Comparison of ENCODE assay signal across 18 cellular contexts in the genomic region with DNA sequence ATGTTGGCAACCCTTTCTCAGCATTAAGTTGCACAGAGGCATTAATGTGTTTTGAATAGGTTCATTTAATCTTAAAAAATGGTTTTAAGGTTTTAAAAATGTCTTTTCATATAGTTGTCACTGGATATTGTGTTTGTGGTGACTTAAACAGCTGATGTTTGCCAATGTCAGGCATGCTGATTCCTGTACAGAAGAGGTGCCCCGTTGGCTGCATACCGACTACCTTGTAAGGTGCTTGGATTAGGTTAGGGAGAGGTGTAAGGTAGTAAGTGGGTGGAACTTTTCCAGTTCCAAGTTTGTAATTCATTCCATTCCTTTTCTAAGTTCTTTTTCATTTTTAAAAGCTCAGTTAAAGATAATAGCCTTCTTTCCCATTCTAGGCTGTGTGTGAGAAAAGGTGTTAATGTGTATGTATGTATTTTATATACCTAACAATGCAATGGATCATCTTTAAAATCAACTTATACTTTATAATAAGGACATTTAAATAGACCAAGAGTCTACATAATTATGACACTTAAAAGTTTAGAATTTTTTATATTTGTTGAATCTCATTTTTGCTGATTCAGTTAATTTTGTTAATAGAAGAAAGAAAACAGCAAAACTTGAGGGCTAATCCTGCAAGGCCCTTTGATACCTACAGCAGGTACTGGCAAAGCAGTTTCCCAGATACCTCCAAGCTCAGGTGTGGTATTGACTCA.
"Had no signal": no experiment of that assay in that cellular context is flagged by ENCODE, and none has a peak within 500 bp of the region (broad histone marks: within the 10 kb centered on the region; RNA-seq: fewer than 3 reads in every experiment).

No MANE protein-coding gene starts in this region.

- FAIRE-seq: keratinocyte had no signal

- H3K36me3 ChIP-seq: sigmoid colon had no signal

- H3K27me3 Mint-ChIP-seq: naive thymus-derived CD8-positive, alpha-beta T cell; stimulated activated naive B cell treated with anti-CD40 and anti-IgM and Interleukin-4, amounts not matched to agents 10 μg/mL and 1 μg/mL and 100 μg/mL, for 72 hours; stimulated activated naive CD8-positive, alpha-beta T cell treated with anti-CD3 and anti-CD28 coated beads, Interleukin-15, amount 100 ng/mL, for 72 hours had no signal

- H3K4me3 Mint-ChIP-seq: immature natural killer cell; naive thymus-derived CD8-positive, alpha-beta T cell; stimulated activated naive B cell treated with anti-CD40 and anti-IgM and Interleukin-4, amounts not matched to agents 10 μg/mL and 1 μg/mL and 100 μg/mL, for 72 hours; stimulated activated naive CD8-positive, alpha-beta T cell treated with anti-CD3 and anti-CD28 coated beads, Interleukin-15, amount 100 ng/mL, for 72 hours had no signal

- H3K4me3 ChIP-seq: coronary artery, esophagus squamous epithelium, left ventricle myocardium inferior, lower lobe of right lung, sigmoid colon, skin epidermis, testis, transverse colon had no signal

- H3K9me3 Mint-ChIP-seq: immature natural killer cell; naive thymus-derived CD8-positive, alpha-beta T cell; stimulated activated naive B cell treated with anti-CD40 and anti-IgM and Interleukin-4, amounts not matched to agents 10 μg/mL and 1 μg/mL and 100 μg/mL, for 72 hours; stimulated activated naive CD8-positive, alpha-beta T cell treated with anti-CD3 and anti-CD28 coated beads, Interleukin-15, amount 100 ng/mL, for 72 hours had no signal

- H3K4me1 ChIP-seq: foreskin keratinocyte, left ventricle myocardium inferior, lower lobe of right lung had no signal

- DNase-seq: effector CD8-positive, alpha-beta T cell; esophagus squamous epithelium; immature natural killer cell; left ventricle myocardium inferior; lower lobe of right lung; naive thymus-derived CD8-positive, alpha-beta T cell; sigmoid colon; stimulated activated CD4-positive, alpha-beta T cell treated with anti-CD3 and anti-CD28 coated beads, Interleukin-2, amount 100 ng/mL, for 24 hours; stimulated activated CD4-positive, alpha-beta T cell treated with anti-CD3 and anti-CD28 coated beads, Interleukin-4, amount 100 ng/mL, for 4 hours; stimulated activated naive B cell treated with anti-CD40 and anti-IgM and Interleukin-4, amounts not matched to agents 10 μg/mL and 1 μg/mL and 100 μg/mL, for 72 hours; stimulated activated naive CD8-positive, alpha-beta T cell treated with anti-CD3 and anti-CD28 coated beads, Interleukin-15, amount 100 ng/mL, for 72 hours; testis; transverse colon had no signal

- ATAC-seq: lower lobe of right lung; naive thymus-derived CD8-positive, alpha-beta T cell; stimulated activated naive B cell treated with anti-CD40 and anti-IgM and Interleukin-4, amounts not matched to agents 10 μg/mL and 1 μg/mL and 100 μg/mL, for 72 hours; stimulated activated naive CD8-positive, alpha-beta T cell treated with anti-CD3 and anti-CD28 coated beads, Interleukin-15, amount 100 ng/mL, for 72 hours had no signal

- H3K27me3 ChIP-seq: esophagus squamous epithelium, foreskin keratinocyte, neutrophil, sigmoid colon, testis, transverse colon had no signal

- H3K27ac ChIP-seq: coronary artery, foreskin keratinocyte, left ventricle myocardium inferior, lower lobe of right lung, neutrophil, skin epidermis, testis, transverse colon had no signal

- H3K9me3 ChIP-seq: esophagus squamous epithelium, left ventricle myocardium inferior, lower lobe of right lung, neutrophil, sigmoid colon, testis, transverse colon had no signal

- H3K27ac Mint-ChIP-seq: immature natural killer cell; naive thymus-derived CD8-positive, alpha-beta T cell; stimulated activated naive B cell treated with anti-CD40 and anti-IgM and Interleukin-4, amounts not matched to agents 10 μg/mL and 1 μg/mL and 100 μg/mL, for 72 hours had no signal
